In the genomic region with DNA sequence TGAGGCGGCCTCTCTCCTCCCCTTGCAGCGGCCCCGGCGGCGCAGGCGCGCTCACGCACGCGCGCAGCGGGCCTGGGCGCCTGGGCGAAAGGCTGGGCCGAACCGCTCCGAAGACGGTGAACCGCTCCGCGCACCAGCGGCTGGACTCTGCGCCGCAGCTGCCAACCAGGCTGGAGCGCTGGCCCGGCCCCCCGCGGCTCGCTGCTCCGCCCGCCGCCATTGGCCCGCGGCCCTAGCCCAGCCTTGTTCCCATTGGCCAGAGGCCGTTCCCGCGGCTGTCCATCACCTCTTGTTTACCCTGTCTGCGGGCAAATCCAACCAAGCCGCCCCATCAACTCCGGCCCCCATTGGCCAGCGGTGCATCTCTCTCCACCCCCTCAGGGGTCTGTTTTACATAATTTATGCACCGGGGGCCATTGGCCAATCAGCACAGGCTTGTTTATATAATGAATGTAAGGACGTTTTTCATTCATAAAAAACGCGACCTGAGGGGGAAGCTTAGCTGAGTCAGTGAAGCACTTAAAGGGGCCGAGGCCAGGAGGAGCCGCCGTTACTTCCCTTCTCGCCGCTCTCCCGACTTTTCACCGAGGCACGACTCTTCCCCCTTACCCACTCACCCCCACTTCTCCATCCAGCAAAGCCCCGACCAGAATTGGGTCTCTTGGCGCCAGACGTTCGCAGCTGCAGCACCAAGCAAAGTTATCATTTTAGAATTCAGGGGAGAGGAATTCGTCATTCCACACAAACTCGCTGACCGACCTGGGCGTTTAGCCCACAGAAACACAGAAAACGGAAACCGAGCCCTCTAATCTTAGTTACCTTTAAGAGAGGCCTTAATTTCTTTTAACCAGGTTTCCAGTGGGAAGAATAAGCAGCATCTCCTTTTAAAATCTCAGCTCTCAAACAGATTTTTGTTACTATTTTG, we compare ENCODE assay signal across 8 cellular contexts. TPM values are rescaled to one million over a fixed set of nuclear protein-coding genes. Genes with fewer than 3 reads are reported as not detected.
DNase-seq lines count a peak whose midpoint lies in the region; ATAC-seq and TF ChIP-seq lines count a peak whose summit lies in the region.

A gene (minus strand): TSS at position 149 of the 925 bp plus-strand sequence. CDS start 3,221 bp downstream, outside the sequence.

- no peaks in the 10 kb centered on the region for H3K9me2 ChIP-seq in PC-9 (ENCODE audit: insufficient read depth)

- H3K4me3 ChIP-seq in Jurkat, Clone E6-1 (ENCODE audit: low read length): peak within 1 kb of the TSS; percentile 57
- peak within 1 kb of the TSS; percentile 87 for H3K4me3 ChIP-seq in PC-9

- peak; percentile 43 for TF ChIP-seq POLR2A in erythroblast (IDR thresholded peaks at IDR 0.05; ENCODE audit: low read length)

- TF ChIP-seq CTCF in PC-9 (conservative IDR thresholded peaks at IDR 0.05): no peak

- CTCF ChIA-PET in PC-9 (lab: Charles Lee): interaction anchor here (1.0 kb wide), 1 partner anchor 166 kb away, joined by 3 read pairs; no protein-coding TSS in a partner anchor

- intact Hi-C loops in PC-9 (cut with micrococcal nuclease; ENCODE audit: unreplicated experiment): loop anchor here (1.0 to 10.0 kb wide), 7 partner anchors 113 to 673 kb away; a partner anchor contains a TSS

- H3K27ac ChIP-seq in PC-9: peak within 1 kb of the TSS; percentile 80

- H3K79me2 ChIP-seq in PC-9 (ENCODE audit: low read depth): peaks cover 40% of the 10 kb centered on the region

- H3K27me3 ChIP-seq in PC-9 (ENCODE audit: insufficient read depth, low read depth): no peaks in the 10 kb centered on the region

- peak within 1 kb of the TSS; percentile 92 for H3K4me2 ChIP-seq in PC-9

- POLR2A ChIA-PET in PC-9 (lab: Charles Lee; ENCODE audit: unreplicated experiment): interaction anchor here (0.6 to 0.7 kb wide), 3 partner anchors 30 to 461 kb away, joined by 3 to 12 read pairs (median 6); no protein-coding TSS in a partner anchor

- H3K9me3 ChIP-seq in PC-9 (ENCODE audit: insufficient read depth, low read depth): no peaks in the 10 kb centered on the region

- BruUV-seq in PC-9 (replicated peaks; lab: Mats Ljungman, UMichigan): no TSS peak

- peaks cover 12% of the 10 kb centered on the region for H3K36me3 ChIP-seq in PC-9 (ENCODE audit: low read depth)

- peak within 1 kb of the TSS; percentile 88 for H2AFZ ChIP-seq in PC-9

- ATAC-seq in GM21717 (IDR thresholded peaks at IDR 0.05; ENCODE audit: unreplicated experiment): peak; percentile 92

- no peaks in the 10 kb centered on the region for H4K20me1 ChIP-seq in PC-9 (ENCODE audit: insufficient read depth)

- peaks cover 32% of the 10 kb centered on the region for H3F3A ChIP-seq in PC-9 (ENCODE audit: insufficient read depth, low read depth)

- H3K4me1 ChIP-seq in PC-9 (replicated peaks; ENCODE audit: insufficient read depth): peaks cover 40% of the 10 kb centered on the region

- DNase-seq in DMS53 (lab: John Stamatoyannopoulos, UW): peak; percentile 99
- peak; percentile 98 for DNase-seq in Jurkat, Clone E6-1 (ENCODE audit: low read depth, low spot score)
- peak; percentile 100 for DNase-seq in PC-9
- DNase-seq in activated T-cell treated with anti-CD3 and anti-CD28 coated beads, Interleukin-2, amount 50 U/mL, for 48 hours: peak; percentile 92 to 94
- peak; percentile 98 for DNase-seq in erythroblast (lab: John Stamatoyannopoulos, UW)
- peak; percentile 99 for DNase-seq in mucosa of gallbladder (ENCODE audit: low spot score)
- DNase-seq in stimulated activated CD8-positive, alpha-beta memory T cell treated with anti-CD3 and anti-CD28 coated beads, Interleukin-4, amount 100 ng/mL, for 24 hours (ENCODE audit: low read depth): peak; percentile 91

RNA-seq across cellular contexts. Expression of the gene that starts here (rescaled TPM):
- 8.7 TPM for polyA plus RNA-seq in Jurkat, Clone E6-1 (2012; ENCODE audit: insufficient read depth, insufficient read length)
- total RNA-seq in PC-9 (2021): 39.3 and 65.7 TPM in 2 replicates
- 23.4 TPM for total RNA-seq in mucosa of gallbladder

Comparison
In these comparisons a context has a peak if more than half of its experiments do, and no peak if none do; other contexts are left out.
1. Peak in every context shown above with its lines: DNase-seq, ATAC-seq, H3K4me3 ChIP-seq and H3K27ac ChIP-seq.